In genomic region chr15:71142780-71143179, GRCh38 we compare ENCODE assay signal across 1 cellular context.
TF ChIP-seq lines count a peak whose summit lies in the region.

No MANE protein-coding gene starts in this region.

TF ChIP-seq in A549, 52 proteins besides CTCF, POLR2A, EP300 and RAD21:
- TF ChIP-seq MAX (IDR thresholded peaks at IDR 0.05) (no peak), E2F6 (IDR thresholded peaks at IDR 0.05; ENCODE audit: borderline replicate concordance, low read depth) (no peak), HMGXB4 (CRISPR knock-in tag; IDR thresholded peaks at IDR 0.05; ENCODE audit: borderline replicate concordance) (no peak), SMC3 (IDR thresholded peaks at IDR 0.05) (no peak), POLR2AphosphoS2 (conservative IDR thresholded peaks at IDR 0.05; ENCODE audit: low read length) (no peak), FOXS1 (CRISPR knock-in tag; IDR thresholded peaks at IDR 0.05) (no peak)
